15 cellular contexts compared by ENCODE assay signal in the genomic region with DNA sequence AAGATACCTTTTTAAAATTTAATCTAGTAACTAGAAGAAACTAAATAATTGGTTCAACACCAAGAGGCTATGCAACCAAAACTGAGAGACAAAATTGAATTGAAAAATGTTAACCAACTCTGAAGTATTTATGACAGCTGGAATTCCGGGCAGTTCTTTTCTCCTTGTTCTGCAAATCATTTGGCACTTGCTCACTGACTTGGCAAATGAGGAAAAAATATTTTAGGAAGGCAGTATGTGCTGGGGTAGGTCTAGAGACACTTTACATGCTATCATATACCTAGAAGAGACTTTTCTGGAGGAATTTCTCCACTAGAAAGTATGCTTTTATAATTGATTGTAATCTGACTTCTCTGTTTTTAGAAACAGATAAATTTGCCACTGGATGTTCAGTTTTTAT. TPM values are rescaled to one million over a fixed set of nuclear protein-coding genes. Genes with fewer than 3 reads are reported as not detected.
DNase-seq lines count a peak whose midpoint lies in the region; ATAC-seq and TF ChIP-seq lines count a peak whose summit lies in the region.
"Had no signal": no experiment of that assay in that cellular context is flagged by ENCODE, and none has a peak within 500 bp of the region (broad histone marks: within the 10 kb centered on the region; RNA-seq: fewer than 3 reads in every experiment).

No MANE protein-coding gene starts in this region.

- H3K4me3 ChIP-seq in cardiac muscle cell (no peak overlapping the region), sigmoid colon (no peak overlapping the region), Caco-2 (ENCODE audit: low read depth, low read length) (no peak overlapping the region)

- peaks cover 46% of the 10 kb centered on the region for H3K36me3 Mint-ChIP-seq in activated CD4-positive, alpha-beta T cell treated with anti-CD3 and anti-CD28 coated beads for 36 hours (ENCODE audit: low read depth)
- peaks cover 52% of the 10 kb centered on the region for H3K36me3 Mint-ChIP-seq in activated CD4-positive, alpha-beta T cell treated with anti-CD3 and anti-CD28 coated beads, Interleukin-2, amount 10 ng/mL, durations not matched to agents 24 days and 14 days (ENCODE audit: low read depth)
- peaks cover 48% of the 10 kb centered on the region for H3K36me3 Mint-ChIP-seq in WTC11
- peaks cover 56% of the 10 kb centered on the region for H3K36me3 Mint-ChIP-seq in Caco-2 (ENCODE audit: insufficient read depth, unreplicated experiment)

- H3K4me3 Mint-ChIP-seq in activated CD4-positive, alpha-beta T cell treated with anti-CD3 and anti-CD28 coated beads for 36 hours = no peak overlapping the region
- H3K4me3 Mint-ChIP-seq in activated CD4-positive, alpha-beta T cell treated with anti-CD3 and anti-CD28 coated beads, Interleukin-2, amount 10 ng/mL, durations not matched to agents 24 days and 14 days = no peak overlapping the region
- H3K4me3 Mint-ChIP-seq in WTC11 (no peak overlapping the region), Caco-2 (ENCODE audit: unreplicated experiment) (no peak overlapping the region)
- H3K4me3 Mint-ChIP-seq: activated T-cell treated with anti-CD3 and anti-CD28 coated beads, Interleukin-2, amount 50 U/mL, for 4 hours had no signal

- no peak for TF ChIP-seq EP300 in sigmoid colon (IDR thresholded peaks at IDR 0.05)

- H3K27me3 ChIP-seq in cardiac muscle cell (no peaks in the 10 kb centered on the region), sigmoid colon (no peaks in the 10 kb centered on the region), Caco-2 (replicated peaks; ENCODE audit: control insufficient read depth, insufficient read depth, low read length) (no peaks in the 10 kb centered on the region)
- H3K27me3 ChIP-seq: brain microvascular endothelial cell had no signal

- H3K4me1 Mint-ChIP-seq in activated CD4-positive, alpha-beta T cell treated with anti-CD3 and anti-CD28 coated beads for 36 hours = peaks cover 50% of the 10 kb centered on the region
- H3K4me1 Mint-ChIP-seq in activated CD4-positive, alpha-beta T cell treated with anti-CD3 and anti-CD28 coated beads, Interleukin-2, amount 10 ng/mL, durations not matched to agents 24 days and 14 days = peaks cover 30% of the 10 kb centered on the region
- H3K4me1 Mint-ChIP-seq in WTC11 = no peaks in the 10 kb centered on the region
- no peaks in the 10 kb centered on the region for H3K4me1 Mint-ChIP-seq in Caco-2 (ENCODE audit: low read depth, unreplicated experiment)

- no TSS peak for BruUV-seq in Caco-2 (replicated peaks; lab: Mats Ljungman, UMichigan)

- POLR2A ChIA-PET in activated CD4-positive, alpha-beta T cell treated with anti-CD3 and anti-CD28 coated beads for 36 hours (lab: Charles Lee) = no interaction called here
- POLR2A ChIA-PET in WTC11 (lab: Charles Lee) = no interaction called here
- POLR2A ChIA-PET in Caco-2 (lab: Charles Lee) = no interaction called here

- H3K9me3 ChIP-seq in cardiac muscle cell (ENCODE audit: low read depth) = no peaks in the 10 kb centered on the region
- no peaks in the 10 kb centered on the region for H3K9me3 ChIP-seq in sigmoid colon
- no peaks in the 10 kb centered on the region for H3K9me3 ChIP-seq in Caco-2

- TF ChIP-seq POLR2A in sigmoid colon (IDR thresholded peaks at IDR 0.05) = no peak

- no peaks in the 10 kb centered on the region for H3K9me3 Mint-ChIP-seq in activated CD4-positive, alpha-beta T cell treated with anti-CD3 and anti-CD28 coated beads for 36 hours (ENCODE audit: low read depth)
- H3K9me3 Mint-ChIP-seq in activated CD4-positive, alpha-beta T cell treated with anti-CD3 and anti-CD28 coated beads, Interleukin-2, amount 10 ng/mL, durations not matched to agents 24 days and 14 days = no peaks in the 10 kb centered on the region
- H3K9me3 Mint-ChIP-seq in WTC11 (no peaks in the 10 kb centered on the region), Caco-2 (ENCODE audit: unreplicated experiment) (no peaks in the 10 kb centered on the region)
- H3K9me3 Mint-ChIP-seq: activated T-cell treated with anti-CD3 and anti-CD28 coated beads, Interleukin-2, amount 50 U/mL, for 4 hours had no signal

- peaks cover 42% of the 10 kb centered on the region for H3K4me1 ChIP-seq in cardiac muscle cell (ENCODE audit: low read depth)
- peaks cover 0 to 68% (median 37%) of the 10 kb centered on the region in 4 donors for H3K4me1 ChIP-seq in sigmoid colon
- H3K4me1 ChIP-seq in Caco-2 = no peaks in the 10 kb centered on the region

- H3K27ac ChIP-seq in cardiac muscle cell (peak overlapping the region; percentile 78), sigmoid colon (peak overlapping the region; percentile 27 to 71 (median 46))
- H3K27ac ChIP-seq: brain microvascular endothelial cell had no signal

- ATAC-seq in activated CD4-positive, alpha-beta T cell treated with anti-CD3 and anti-CD28 coated beads for 36 hours = no peak
- ATAC-seq in WTC11 (no peak), HG03045 (IDR thresholded peaks at IDR 0.05; ENCODE audit: unreplicated experiment) (no peak)
- ATAC-seq: activated T-cell treated with anti-CD3 and anti-CD28 coated beads, Interleukin-2, amount 50 U/mL, for 4 hours; left colon had no signal

- no peak for DNase-seq in activated CD4-positive, alpha-beta T cell treated with anti-CD3 and anti-CD28 coated beads for 36 hours
- DNase-seq in activated CD4-positive, alpha-beta T cell treated with anti-CD3 and anti-CD28 coated beads, Interleukin-2, amount 10 ng/mL, durations not matched to agents 24 days and 14 days = no peak
- DNase-seq in WTC11 (ENCODE audit: low spot score) (no peak), cardiac muscle cell (ENCODE audit: low read depth in 1 of 2, low spot score in 1 of 2) (peak in 1 of 2 donors; percentile 26), sigmoid colon (no peak), COR-L47 (lab: John Stamatoyannopoulos, UW) (no peak), Caco-2 (no peak)
- DNase-seq: 8988T; activated CD4-positive, CD25-positive, alpha-beta regulatory T cell; activated T-cell treated with anti-CD3 and anti-CD28 coated beads, Interleukin-2, amount 50 U/mL, for 4 hours; brain microvascular endothelial cell; head of caudate nucleus; left colon; nucleus accumbens had no signal

- intact Hi-C loops in activated CD4-positive, alpha-beta T cell treated with anti-CD3 and anti-CD28 coated beads for 36 hours (cut with DNase I, micrococcal nuclease) = loop anchor here in 1 of 2 experiments (2.0 kb wide), 1 partner anchor 59 kb away; the partner anchor contains the start of gene THRAP3
- intact Hi-C loops in activated CD4-positive, alpha-beta T cell treated with anti-CD3 and anti-CD28 coated beads, Interleukin-2, amount 10 ng/mL, durations not matched to agents 24 days and 14 days (cut with micrococcal nuclease) = loop anchor here (2.0 to 5.0 kb wide), 2 partner anchors 77 to 185 kb away; no protein-coding TSS in a partner anchor
- intact Hi-C loops in sigmoid colon (cut with DNase I) = loop anchor here (2.0 kb wide), 1 partner anchor 59 kb away; the partner anchor contains the start of gene THRAP3
- intact Hi-C loops in Caco-2 (cut with micrococcal nuclease; ENCODE audit: unreplicated experiment) = no loop called here

- TF ChIP-seq CTCF in WTC11 (IDR thresholded peaks at IDR 0.05) (no peak), cardiac muscle cell (IDR thresholded peaks at IDR 0.05; ENCODE audit: low read depth, low read length) (no peak), sigmoid colon (IDR thresholded peaks at IDR 0.05) (no peak), Caco-2 (IDR thresholded peaks at IDR 0.05; ENCODE audit: insufficient read depth in 1 of 2, low read depth in 1 of 2, low read length in 1 of 2, severe bottlenecking in 1 of 2, unreplicated experiment in 1 of 2) (no peak)

- H3K27ac Mint-ChIP-seq in activated CD4-positive, alpha-beta T cell treated with anti-CD3 and anti-CD28 coated beads for 36 hours = peak overlapping the region; percentile 61
- H3K27ac Mint-ChIP-seq in activated CD4-positive, alpha-beta T cell treated with anti-CD3 and anti-CD28 coated beads, Interleukin-2, amount 10 ng/mL, durations not matched to agents 24 days and 14 days = no peak overlapping the region
- H3K27ac Mint-ChIP-seq in WTC11 = peak overlapping the region; percentile 57; the same call in 1 of the 2 replicates
- no peak overlapping the region for H3K27ac Mint-ChIP-seq in Caco-2 (ENCODE audit: unreplicated experiment)

- 71 to 80% methylated on average over 1 of the region's 1 CpG for WGBS in sigmoid colon, 2 donors

- peaks cover 29% of the 10 kb centered on the region for H3K36me3 ChIP-seq in cardiac muscle cell
- H3K36me3 ChIP-seq in sigmoid colon = peaks cover 13 to 57% (median 32%) of the 10 kb centered on the region in 4 donors
- H3K36me3 ChIP-seq in Caco-2 (ENCODE audit: control insufficient read depth, insufficient read depth, low read length) = no peaks in the 10 kb centered on the region

- CTCF ChIA-PET in activated CD4-positive, alpha-beta T cell treated with anti-CD3 and anti-CD28 coated beads for 36 hours (lab: Charles Lee) = interaction anchor here (0.7 to 4.0 kb wide), 7 partner anchors 9 to 150 kb away, joined by 3 to 26 read pairs (median 3); partner anchors contain the start of gene TRAPPC3
- CTCF ChIA-PET in WTC11 (lab: Charles Lee) (interaction anchor here (1.7 kb wide), 1 partner anchor 38 kb away, joined by 3 read pairs; no protein-coding TSS in a partner anchor), Caco-2 (lab: Charles Lee) (no interaction called here)

- no peaks in the 10 kb centered on the region for H3K27me3 Mint-ChIP-seq in activated CD4-positive, alpha-beta T cell treated with anti-CD3 and anti-CD28 coated beads for 36 hours
- no peaks in the 10 kb centered on the region for H3K27me3 Mint-ChIP-seq in activated CD4-positive, alpha-beta T cell treated with anti-CD3 and anti-CD28 coated beads, Interleukin-2, amount 10 ng/mL, durations not matched to agents 24 days and 14 days
- H3K27me3 Mint-ChIP-seq in WTC11 (ENCODE audit: low read depth) = no peaks in the 10 kb centered on the region
- no peaks in the 10 kb centered on the region for H3K27me3 Mint-ChIP-seq in Caco-2 (ENCODE audit: insufficient read depth, unreplicated experiment)

RNA-seq across cellular contexts. Expression of gene SH3D21, which starts 22.1 kb away (rescaled TPM):
- total RNA-seq in activated CD4-positive, alpha-beta T cell treated with anti-CD3 and anti-CD28 coated beads for 36 hours = 10 to 100 TPM; 26.2 to 33.0 TPM
- total RNA-seq in activated CD4-positive, alpha-beta T cell treated with anti-CD3 and anti-CD28 coated beads, Interleukin-2, amount 10 ng/mL, durations not matched to agents 24 days and 14 days = 17.0 and 19.4 TPM in 2 replicates
- total RNA-seq in WTC11 (2021) (22.1 to 29.3 TPM (median 26.9 TPM) in 3 replicates), cardiac muscle cell (21.5 and 44.0 TPM in 2 replicates), sigmoid colon (1 to 10 TPM in 2 of 4 donors, under 1 TPM in 2; 0.16 to 3.0 (median 1.0) TPM), Caco-2 (2022) (12.1 and 12.4 TPM in 2 replicates)
- polyA plus RNA-seq in cardiac muscle cell (13.5 and 22.8 TPM in 2 replicates), sigmoid colon (1 to 10 TPM; 1.8 to 7.4 (median 5.8) TPM)

RNA-seq across cellular contexts. Expression of gene EVA1B, which starts 39.4 kb away (rescaled TPM):
- total RNA-seq in activated CD4-positive, alpha-beta T cell treated with anti-CD3 and anti-CD28 coated beads for 36 hours = 1 to 10 TPM; 2.7 to 3.1 TPM
- total RNA-seq in activated CD4-positive, alpha-beta T cell treated with anti-CD3 and anti-CD28 coated beads, Interleukin-2, amount 10 ng/mL, durations not matched to agents 24 days and 14 days = 7.5 and 9.0 TPM in 2 replicates
- total RNA-seq in WTC11 (2021) (32.0 to 45.2 TPM (median 41.5 TPM) in 3 replicates), cardiac muscle cell (26.6 and 40.4 TPM in 2 replicates), sigmoid colon (100 to 1,000 TPM in 1 of 4 donors, 10 to 100 TPM in 3; 46.7 to 102 (median 71.0) TPM), Caco-2 (2022) (4.1 and 5.5 TPM in 2 replicates)
- polyA plus RNA-seq in cardiac muscle cell (23.6 and 24.5 TPM in 2 replicates), sigmoid colon (10 to 100 TPM in 2 of 3 donors, 1 to 10 TPM in 1; 5.8 to 18.0 (median 17.2) TPM)

RNA-seq across cellular contexts. Expression of gene THRAP3, which starts 59.8 kb away (rescaled TPM):
- total RNA-seq in activated CD4-positive, alpha-beta T cell treated with anti-CD3 and anti-CD28 coated beads for 36 hours = 100 to 1,000 TPM; 149 to 182 TPM
- total RNA-seq in activated CD4-positive, alpha-beta T cell treated with anti-CD3 and anti-CD28 coated beads, Interleukin-2, amount 10 ng/mL, durations not matched to agents 24 days and 14 days = 157 and 161 TPM in 2 replicates
- 150 to 160 TPM (median 153 TPM) in 3 replicates for total RNA-seq in WTC11 (2021)
- 60.2 and 92.9 TPM in 2 replicates for total RNA-seq in cardiac muscle cell
- polyA plus RNA-seq in cardiac muscle cell = 48.6 and 63.6 TPM in 2 replicates
- 100 to 1,000 TPM in 1 of 4 donors, 10 to 100 TPM in 3; 77.8 to 104 (median 89.9) TPM for total RNA-seq in sigmoid colon
- 10 to 100 TPM; 25.4 to 52.0 (median 30.6) TPM for polyA plus RNA-seq in sigmoid colon
- total RNA-seq in Caco-2 (2022) = 86.8 and 89.1 TPM in 2 replicates

Comparison
In these comparisons a context has a peak if more than half of its experiments do, and no peak if none do; other contexts are left out.
1. H3K27ac Mint-ChIP-seq: peak in activated CD4-positive, alpha-beta T cell treated with anti-CD3 and anti-CD28 coated beads for 36 hours (single experiment) and WTC11 (single experiment); none in activated CD4-positive, alpha-beta T cell treated with anti-CD3 and anti-CD28 coated beads, Interleukin-2, amount 10 ng/mL, durations not matched to agents 24 days and 14 days (single experiment) and Caco-2 (single experiment).